ENCODE assay signal across 1 cellular context in the genomic region with DNA sequence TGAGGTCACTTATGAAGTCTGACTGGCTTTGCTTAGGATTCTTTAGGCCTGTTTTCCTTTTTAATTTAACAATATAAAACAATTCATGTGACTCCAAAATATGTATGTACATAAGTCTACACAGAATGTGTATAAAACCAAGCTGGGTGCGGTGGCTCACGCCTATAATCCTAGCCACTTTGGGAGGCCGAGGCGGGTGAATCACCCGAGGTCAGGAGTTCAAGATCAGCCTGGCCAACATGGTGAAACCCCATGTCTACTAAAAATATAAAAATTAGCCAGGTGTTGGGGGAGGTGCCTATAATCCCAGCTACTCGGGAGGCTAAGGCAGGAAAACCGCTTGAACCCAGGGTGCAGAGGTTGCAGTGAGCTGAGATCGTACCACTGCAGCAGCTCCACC.
TF ChIP-seq lines count a peak whose summit lies in the region.

No MANE protein-coding gene starts in this region.

TF ChIP-seq in HCT116, 20 proteins besides CTCF, POLR2A, EP300 and RAD21 (continued from another document):
- no peak for TF ChIP-seq EGR1 (IDR thresholded peaks at IDR 0.05; ENCODE audit: low read depth)
- TF ChIP-seq ZNF274 (IDR thresholded peaks at IDR 0.05; ENCODE audit: low read depth, low read length) = no peak
- TF ChIP-seq SP1 (IDR thresholded peaks at IDR 0.05; ENCODE audit: low read depth) = no peak
TF ChIP-seq in HCT116: peak in this region for 0.
